In the genomic region with DNA sequence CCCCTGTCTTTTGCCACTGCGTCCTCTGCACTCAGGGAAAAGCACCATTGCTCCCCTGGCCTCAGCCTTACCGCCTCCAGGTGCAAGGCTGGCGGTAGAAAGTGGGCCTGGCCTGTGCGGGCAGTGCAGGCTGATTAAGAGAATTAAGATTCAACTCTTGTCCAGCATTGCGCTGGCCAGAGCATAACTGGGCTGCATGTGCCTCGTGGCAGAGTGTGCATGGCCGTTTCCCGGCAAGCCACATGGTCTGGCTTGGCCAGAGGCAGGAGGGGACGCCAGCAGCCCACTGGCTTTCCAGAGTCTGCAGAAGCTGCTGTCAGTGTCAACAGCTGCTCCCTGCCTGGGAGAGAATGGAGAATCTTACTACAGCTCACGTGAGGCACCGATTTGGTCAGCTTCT, we compare ENCODE assay signal across 1 cellular context.
TF ChIP-seq lines count a peak whose summit lies in the region.

No MANE protein-coding gene starts in this region.

TF ChIP-seq in SK-N-SH treated with all-trans-retinoic acid at 6 μM for 48 hours, 23 proteins besides CTCF, POLR2A, EP300 and RAD21 (continued from another document):
- TF ChIP-seq, protein P1, sequence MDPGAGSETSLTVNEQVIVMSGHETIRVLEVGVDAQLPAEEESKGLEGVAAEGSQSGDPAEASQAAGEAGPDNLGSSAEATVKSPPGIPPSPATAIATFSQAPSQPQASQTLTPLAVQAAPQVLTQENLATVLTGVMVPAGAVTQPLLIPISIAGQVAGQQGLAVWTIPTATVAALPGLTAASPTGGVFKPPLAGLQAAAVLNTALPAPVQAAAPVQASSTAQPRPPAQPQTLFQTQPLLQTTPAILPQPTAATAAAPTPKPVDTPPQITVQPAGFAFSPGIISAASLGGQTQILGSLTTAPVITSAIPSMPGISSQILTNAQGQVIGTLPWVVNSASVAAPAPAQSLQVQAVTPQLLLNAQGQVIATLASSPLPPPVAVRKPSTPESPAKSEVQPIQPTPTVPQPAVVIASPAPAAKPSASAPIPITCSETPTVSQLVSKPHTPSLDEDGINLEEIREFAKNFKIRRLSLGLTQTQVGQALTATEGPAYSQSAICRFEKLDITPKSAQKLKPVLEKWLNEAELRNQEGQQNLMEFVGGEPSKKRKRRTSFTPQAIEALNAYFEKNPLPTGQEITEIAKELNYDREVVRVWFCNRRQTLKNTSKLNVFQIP (CRISPR knock-in tag; IDR thresholded peaks at IDR 0.05; ENCODE audit: borderline replicate concordance, low read depth), result no peak
- TF ChIP-seq GLIS3 (CRISPR knock-in tag; IDR thresholded peaks at IDR 0.05) (no peak), ZNF70 (CRISPR knock-in tag; IDR thresholded peaks at IDR 0.05) (no peak), ZFP3 (CRISPR knock-in tag; IDR thresholded peaks at IDR 0.05) (no peak), OSR1 (CRISPR knock-in tag; IDR thresholded peaks at IDR 0.05) (no peak), TOX (CRISPR knock-in tag; IDR thresholded peaks at IDR 0.05; ENCODE audit: borderline replicate concordance) (no peak), ARNTL (CRISPR knock-in tag; IDR thresholded peaks at IDR 0.05; ENCODE audit: borderline replicate concordance, low read depth) (no peak), ZNF8 (CRISPR knock-in tag; IDR thresholded peaks at IDR 0.05) (no peak)
- TF ChIP-seq, protein P2, sequence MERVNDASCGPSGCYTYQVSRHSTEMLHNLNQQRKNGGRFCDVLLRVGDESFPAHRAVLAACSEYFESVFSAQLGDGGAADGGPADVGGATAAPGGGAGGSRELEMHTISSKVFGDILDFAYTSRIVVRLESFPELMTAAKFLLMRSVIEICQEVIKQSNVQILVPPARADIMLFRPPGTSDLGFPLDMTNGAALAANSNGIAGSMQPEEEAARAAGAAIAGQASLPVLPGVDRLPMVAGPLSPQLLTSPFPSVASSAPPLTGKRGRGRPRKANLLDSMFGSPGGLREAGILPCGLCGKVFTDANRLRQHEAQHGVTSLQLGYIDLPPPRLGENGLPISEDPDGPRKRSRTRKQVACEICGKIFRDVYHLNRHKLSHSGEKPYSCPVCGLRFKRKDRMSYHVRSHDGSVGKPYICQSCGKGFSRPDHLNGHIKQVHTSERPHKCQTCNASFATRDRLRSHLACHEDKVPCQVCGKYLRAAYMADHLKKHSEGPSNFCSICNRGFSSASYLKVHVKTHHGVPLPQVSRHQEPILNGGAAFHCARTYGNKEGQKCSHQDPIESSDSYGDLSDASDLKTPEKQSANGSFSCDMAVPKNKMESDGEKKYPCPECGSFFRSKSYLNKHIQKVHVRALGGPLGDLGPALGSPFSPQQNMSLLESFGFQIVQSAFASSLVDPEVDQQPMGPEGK (CRISPR knock-in tag; IDR thresholded peaks at IDR 0.05; ENCODE audit: borderline replicate concordance), result no peak
- TF ChIP-seq, protein P3, sequence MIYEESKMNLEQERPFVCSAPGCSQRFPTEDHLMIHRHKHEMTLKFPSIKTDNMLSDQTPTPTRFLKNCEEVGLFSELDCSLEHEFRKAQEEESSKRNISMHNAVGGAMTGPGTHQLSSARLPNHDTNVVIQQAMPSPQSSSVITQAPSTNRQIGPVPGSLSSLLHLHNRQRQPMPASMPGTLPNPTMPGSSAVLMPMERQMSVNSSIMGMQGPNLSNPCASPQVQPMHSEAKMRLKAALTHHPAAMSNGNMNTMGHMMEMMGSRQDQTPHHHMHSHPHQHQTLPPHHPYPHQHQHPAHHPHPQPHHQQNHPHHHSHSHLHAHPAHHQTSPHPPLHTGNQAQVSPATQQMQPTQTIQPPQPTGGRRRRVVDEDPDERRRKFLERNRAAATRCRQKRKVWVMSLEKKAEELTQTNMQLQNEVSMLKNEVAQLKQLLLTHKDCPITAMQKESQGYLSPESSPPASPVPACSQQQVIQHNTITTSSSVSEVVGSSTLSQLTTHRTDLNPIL (CRISPR knock-in tag; IDR thresholded peaks at IDR 0.05; ENCODE audit: low read depth), result no peak
